15 cellular contexts compared by ENCODE assay signal in the genomic region with DNA sequence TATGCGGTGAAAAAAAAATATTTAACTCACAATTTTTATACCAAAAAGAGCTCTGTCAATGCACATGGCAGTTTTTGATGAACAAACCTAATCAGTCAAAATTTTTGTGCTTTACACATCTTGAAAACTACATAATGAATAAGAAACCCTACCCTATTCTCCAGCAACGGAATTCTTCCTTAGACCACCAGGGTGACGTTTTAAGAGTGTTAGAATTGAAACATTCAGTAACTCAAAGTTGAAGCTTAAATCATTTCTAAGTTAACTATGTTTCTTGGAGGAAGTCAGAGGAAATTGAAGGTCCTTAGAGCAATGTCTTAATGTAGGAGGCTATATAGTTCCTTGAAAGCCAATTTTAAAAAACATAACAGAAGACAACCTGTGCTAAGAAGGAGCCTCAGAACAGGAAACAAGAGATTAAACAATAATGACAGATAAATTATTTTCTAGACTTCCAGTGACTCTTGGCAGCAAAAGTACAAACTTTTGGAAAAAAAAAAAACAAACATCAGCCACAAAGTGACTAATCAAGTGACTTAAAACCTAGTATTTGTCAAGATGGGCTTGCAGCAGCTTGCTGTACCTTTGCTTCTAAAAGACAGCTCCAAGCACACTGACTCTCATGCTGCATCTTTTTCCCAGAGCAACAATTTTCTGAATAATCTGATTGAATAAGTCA. TPM values are rescaled to one million over a fixed set of nuclear protein-coding genes. Genes with fewer than 3 reads are reported as not detected.
DNase-seq lines count a peak whose midpoint lies in the region; ATAC-seq and TF ChIP-seq lines count a peak whose summit lies in the region.
"Had no signal": no experiment of that assay in that cellular context is flagged by ENCODE, and none has a peak within 500 bp of the region (broad histone marks: within the 10 kb centered on the region; RNA-seq: fewer than 3 reads in every experiment).

No MANE protein-coding gene starts in this region.

- H4K20me1 ChIP-seq in GM23248 (ENCODE audit: insufficient read depth): peaks cover 4% of the 10 kb centered on the region; the same call in 1 of the 2 replicates

- H2AFZ ChIP-seq in GM23248: no peak overlapping the region
- H2AFZ ChIP-seq: parathyroid adenoma had no signal

- TF ChIP-seq CTCF in psoas muscle (IDR thresholded peaks at IDR 0.05): no peak

- in situ Hi-C loops in GM23248 (cut with MboI): no loop called here

- DNase-seq in GM23248: peak; percentile 65
- peak in 1 of 2 experiments; percentile 22 for DNase-seq in SJCRH30
- peak; percentile 45 for DNase-seq in fibroblast of peridontal ligament (ENCODE audit: extremely low read depth)
- DNase-seq in psoas muscle: no peak
- no peak for DNase-seq in effector CD4-positive, alpha-beta T cell
- no peak for DNase-seq in activated CD4-positive, alpha-beta T cell treated with anti-CD3 and anti-CD28 coated beads for 4 hours
- DNase-seq in naive thymus-derived CD8-positive, alpha-beta T cell: no peak
- DNase-seq: activated CD4-positive, alpha-beta T cell treated with anti-CD3 and anti-CD28 coated beads, Interleukin-2, amount 10 ng/mL, durations not matched to agents 7 days and 5 days; activated naive CD4-positive, alpha-beta T cell treated with anti-CD3 and anti-CD28 coated beads for 36 hours; Calu3; MV-4-11; NCI-H69 had no signal

- no peaks in the 10 kb centered on the region for H3K4me1 Mint-ChIP-seq in naive thymus-derived CD8-positive, alpha-beta T cell
- H3K4me1 Mint-ChIP-seq: activated CD4-positive, alpha-beta T cell treated with anti-CD3 and anti-CD28 coated beads, Interleukin-2, amount 10 ng/mL, durations not matched to agents 7 days and 5 days had no signal

- H3F3A ChIP-seq in GM23248 (ENCODE audit: insufficient read depth): peaks cover 71% of the 10 kb centered on the region

- intact Hi-C loops in psoas muscle (cut with DNase I): loop anchor here (5.0 kb wide), 2 partner anchors 202 to 927 kb away; a partner anchor contains a TSS

- peaks cover 2 to 28% (median 4%) of the 10 kb centered on the region in 5 donors for H3K27me3 Mint-ChIP-seq in naive thymus-derived CD8-positive, alpha-beta T cell

- WGBS in GM23248 (ENCODE audit: low coverage in 1 of 2, low lambda C conversion rate in 2 of 2, missing lambda C conversion rate in 2 of 2), 2 experiments: 27 to 30% methylated on average over 3 of the region's 3 CpGs
- WGBS in psoas muscle, 3 donors: 58 to 75% (median 68%) methylated on average over 3 of the region's 3 CpGs

- H3K9me3 ChIP-seq in GM23248 (ENCODE audit: low read depth): no peaks in the 10 kb centered on the region
- H3K9me3 ChIP-seq in SJCRH30 (replicated peaks): no peaks in the 10 kb centered on the region
- H3K9me3 ChIP-seq in psoas muscle: no peaks in the 10 kb centered on the region
- H3K9me3 ChIP-seq: tibial nerve had no signal

- no peaks in the 10 kb centered on the region for H3K36me3 Mint-ChIP-seq in naive thymus-derived CD8-positive, alpha-beta T cell

- H3K4me3 ChIP-seq in GM23248 (peak overlapping the region; percentile 100), SJCRH30 (peak overlapping the region; percentile 93; the same call in 1 of the 2 replicates), psoas muscle (peak overlapping the region; percentile 98)

- H3K9me3 Mint-ChIP-seq in naive thymus-derived CD8-positive, alpha-beta T cell: peaks cover 0 to 3% (median 0%) of the 10 kb centered on the region in 9 donors
- H3K9me3 Mint-ChIP-seq: activated CD4-positive, alpha-beta T cell treated with anti-CD3 and anti-CD28 coated beads, Interleukin-2, amount 10 ng/mL, durations not matched to agents 7 days and 5 days; activated naive CD4-positive, alpha-beta T cell treated with anti-CD3 and anti-CD28 coated beads for 36 hours had no signal

- H3K4me1 ChIP-seq in GM23248 (ENCODE audit: insufficient read depth): peaks cover 28% of the 10 kb centered on the region
- peaks cover 3% of the 10 kb centered on the region for H3K4me1 ChIP-seq in SJCRH30
- peaks cover 50% of the 10 kb centered on the region for H3K4me1 ChIP-seq in psoas muscle

- ATAC-seq in psoas muscle (no peak), GM18519 (IDR thresholded peaks at IDR 0.05; ENCODE audit: low FRiP score, unreplicated experiment) (no peak)
- no peak for ATAC-seq in naive thymus-derived CD8-positive, alpha-beta T cell

- H3K4me2 ChIP-seq in GM23248 (ENCODE audit: unreplicated experiment): peak overlapping the region; percentile 93

- H3K27ac ChIP-seq in GM23248 (peak overlapping the region; percentile 23), SJCRH30 (peak overlapping the region; percentile 99; the same call in 1 of the 2 replicates), psoas muscle (peak overlapping the region; percentile 58)
- H3K27ac ChIP-seq: parathyroid adenoma had no signal

- H3K27ac Mint-ChIP-seq in naive thymus-derived CD8-positive, alpha-beta T cell: no peak overlapping the region
- H3K27ac Mint-ChIP-seq: activated CD4-positive, alpha-beta T cell treated with anti-CD3 and anti-CD28 coated beads, Interleukin-2, amount 10 ng/mL, durations not matched to agents 7 days and 5 days; activated naive CD4-positive, alpha-beta T cell treated with anti-CD3 and anti-CD28 coated beads for 36 hours had no signal

- H3K27me3 ChIP-seq in GM23248 (replicated peaks; ENCODE audit: insufficient read depth): no peaks in the 10 kb centered on the region
- H3K27me3 ChIP-seq in SJCRH30: no peaks in the 10 kb centered on the region
- H3K27me3 ChIP-seq in psoas muscle (ENCODE audit: insufficient read depth in 3 of 3, low read length in 2 of 3): no peaks in the 10 kb centered on the region
- H3K27me3 ChIP-seq: tibial nerve had no signal

- peak overlapping the region; percentile 95 for H3K9ac ChIP-seq in GM23248
- H3K9ac ChIP-seq: parathyroid adenoma had no signal

- POLR2A ChIA-PET in naive thymus-derived CD8-positive, alpha-beta T cell (lab: Charles Lee): no interaction called here

- H3K79me2 ChIP-seq in GM23248 (ENCODE audit: insufficient read depth): peaks cover 88% of the 10 kb centered on the region
- H3K79me2 ChIP-seq: parathyroid adenoma had no signal

- H3K4me3 Mint-ChIP-seq in naive thymus-derived CD8-positive, alpha-beta T cell: no peak overlapping the region
- H3K4me3 Mint-ChIP-seq: activated CD4-positive, alpha-beta T cell treated with anti-CD3 and anti-CD28 coated beads, Interleukin-2, amount 10 ng/mL, durations not matched to agents 7 days and 5 days; activated naive CD4-positive, alpha-beta T cell treated with anti-CD3 and anti-CD28 coated beads for 36 hours had no signal

- no peaks in the 10 kb centered on the region for H3K9me2 ChIP-seq in GM23248 (ENCODE audit: insufficient read depth)

- peaks cover 30% of the 10 kb centered on the region for H3K36me3 ChIP-seq in GM23248 (ENCODE audit: low read depth)
- peaks cover 91% of the 10 kb centered on the region for H3K36me3 ChIP-seq in SJCRH30
- peaks cover 4 to 50% of the 10 kb centered on the region in 2 donors for H3K36me3 ChIP-seq in psoas muscle (ENCODE audit: insufficient read depth in 1 of 2, low read depth in 1 of 2)

RNA-seq across cellular contexts. Expression of a gene that starts 6.2 kb away (rescaled TPM):
- total RNA-seq in GM23248 (2014; rRNA removed; shearing (Covaris generic)): 11.6 and 22.3 TPM in 2 replicates
- polyA plus RNA-seq in GM23248 (2016; fragmentation: Nextera tagmentation; extraction: Ambion mirVana): 11.8 and 12.5 TPM in 2 replicates
- total RNA-seq in SJCRH30 (2014; rRNA removed; shearing (Covaris generic)): 121 and 122 TPM in 2 replicates
- total RNA-seq in psoas muscle: 10 to 100 TPM; 25.2 to 46.8 (median 29.3) TPM
- polyA plus RNA-seq in psoas muscle: 100 to 1,000 TPM in 1 of 3 donors, 10 to 100 TPM in 2; 15.2 to 171 (median 21.0) TPM
- under 1 TPM; 0.41 to 0.44 TPM for total RNA-seq in naive thymus-derived CD8-positive, alpha-beta T cell
- under 1 TPM in 2 of 3 donors, not detected in 1; 0.60 to 0.72 TPM for polyA plus RNA-seq in naive thymus-derived CD8-positive, alpha-beta T cell
- total RNA-seq: activated CD4-positive, alpha-beta T cell treated with anti-CD3 and anti-CD28 coated beads, Interleukin-2, amount 10 ng/mL, durations not matched to agents 7 days and 5 days had no signal

Comparison
In these comparisons a context has a peak if more than half of its experiments do, and no peak if none do; other contexts are left out.
1. DNase-seq: peak in GM23248 (single experiment) and fibroblast of peridontal ligament (single experiment); none in psoas muscle (0 of 2), effector CD4-positive, alpha-beta T cell (single experiment), activated CD4-positive, alpha-beta T cell treated with anti-CD3 and anti-CD28 coated beads for 4 hours (0 of 2) and naive thymus-derived CD8-positive, alpha-beta T cell (0 of 10).
2. H3K27ac ChIP-seq: peak in every context shown above with its lines; median percentile 99 in SJCRH30; 58 in psoas muscle; 23 in GM23248.
3. Peak in every context shown above with its lines, with median percentiles within 50 percentile points of each other: H3K4me3 ChIP-seq.